In the genomic region with DNA sequence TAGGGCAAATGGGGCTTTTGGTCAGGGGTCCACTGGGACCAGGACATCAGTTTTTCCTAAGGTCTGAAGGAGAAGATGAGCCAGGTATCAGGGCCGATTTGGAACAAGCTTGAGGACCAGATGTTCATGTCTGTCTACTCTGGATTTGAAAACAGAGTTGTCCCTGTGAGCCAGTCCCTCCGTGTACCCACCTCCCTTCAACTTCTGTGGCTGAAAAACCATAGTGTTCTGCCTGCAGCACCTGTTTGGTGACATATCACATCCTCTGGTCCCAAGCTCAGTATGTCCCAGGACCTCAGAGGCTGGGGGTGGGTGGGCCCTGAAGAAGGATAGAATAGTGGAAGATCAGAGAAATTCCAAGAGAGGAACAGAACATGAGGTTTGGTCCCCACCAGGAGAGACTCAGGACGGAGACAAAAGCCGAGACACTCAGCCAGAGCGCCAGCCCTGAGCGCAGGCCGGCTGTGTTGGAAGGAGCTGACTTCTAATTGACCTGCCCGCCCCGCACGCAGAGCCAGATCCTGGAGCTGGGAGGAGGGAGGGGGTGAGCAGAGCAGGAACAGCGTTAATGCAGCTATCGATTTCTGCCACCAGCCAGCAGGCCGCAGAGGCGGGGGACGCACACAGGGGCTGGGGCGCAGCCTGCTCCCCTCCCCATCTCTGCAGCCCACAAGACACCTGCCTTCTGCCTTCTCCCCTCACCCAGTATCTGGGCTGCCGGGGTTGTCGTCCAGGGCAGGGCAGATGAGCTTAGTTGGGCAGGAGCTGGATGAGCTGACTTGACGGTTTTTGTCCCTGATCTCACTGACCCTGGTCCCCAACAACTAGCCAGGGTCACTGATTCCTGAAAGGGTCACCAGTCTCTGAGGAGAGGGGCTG, we compare ENCODE assay signal across 9 cellular contexts. TPM values are rescaled to one million over a fixed set of nuclear protein-coding genes. Genes with fewer than 3 reads are reported as not detected.
DNase-seq lines count a peak whose midpoint lies in the region; ATAC-seq and TF ChIP-seq lines count a peak whose summit lies in the region.
"Had no signal": no experiment of that assay in that cellular context is flagged by ENCODE, and none has a peak within 500 bp of the region (broad histone marks: within the 10 kb centered on the region; RNA-seq: fewer than 3 reads in every experiment).

No MANE protein-coding gene starts in this region.

- POLR2A ChIA-PET in CD8-positive, alpha-beta memory T cell (lab: Charles Lee), result interaction anchor here (0.6 kb wide), 1 partner anchor 44 kb away, joined by 3 read pairs; no protein-coding TSS in a partner anchor
- POLR2A ChIA-PET in OCI-LY7 (lab: Charles Lee), result interaction anchor here (0.6 to 1.1 kb wide), 3 partner anchors 11 to 336 kb away, joined by 3 read pairs; a partner anchor contains a TSS

- peak; percentile 65 to 66 for ATAC-seq in left cardiac atrium

- H3K36me3 Mint-ChIP-seq in CD8-positive, alpha-beta memory T cell, result peaks cover 0 to 9% (median 2%) of the 10 kb centered on the region in 3 donors

- no peaks in the 10 kb centered on the region for H3K27me3 Mint-ChIP-seq in CD8-positive, alpha-beta memory T cell

- H3K4me3 Mint-ChIP-seq in CD8-positive, alpha-beta memory T cell, result no peak overlapping the region

- no peak for DNase-seq in CD8-positive, alpha-beta memory T cell
- DNase-seq in OCI-LY7 (ENCODE audit: low spot score) (no peak), left cardiac atrium (no peak), HAP-1 (ENCODE audit: low spot score in 2 of 2) (no peak), NCI-H82 (lab: John Stamatoyannopoulos, UW) (no peak), NCI-H2081 treated with DMSO at 0.1 percent for 48 hours (lab: John Stamatoyannopoulos, UW) (no peak), kidney glomerular epithelial cell (lab: John Stamatoyannopoulos, UW) (no peak)
- DNase-seq: activated gamma-delta T cell treated with Interleukin-2 at 50 U/mL for 16 hours had no signal

- intact Hi-C loops in OCI-LY7 (cut with micrococcal nuclease; ENCODE audit: unreplicated experiment) (no loop called here), left cardiac atrium (cut with DNase I) (no loop called here)

- H3K9ac ChIP-seq in rectal smooth muscle tissue (ENCODE audit: low read length), result no peak overlapping the region

- BruUV-seq in OCI-LY7 (replicated peaks; lab: Mats Ljungman, UMichigan), result no TSS peak

- in situ Hi-C loops in HAP-1 (cut with MboI; ENCODE audit: low sequenced_read_pairs), result no loop called here

- peaks cover 0 to 10% (median 4%) of the 10 kb centered on the region in 3 donors for H3K4me1 Mint-ChIP-seq in CD8-positive, alpha-beta memory T cell

- CTCF ChIA-PET in CD8-positive, alpha-beta memory T cell (lab: Charles Lee), result interaction anchor here (1.0 to 1.7 kb wide), 4 partner anchors 12 to 88 kb away, joined by 3 to 5 read pairs (median 4); no protein-coding TSS in a partner anchor
- CTCF ChIA-PET in OCI-LY7 (lab: Charles Lee; ENCODE audit: unreplicated experiment), result interaction anchor here (0.9 kb wide), 1 partner anchor 29 kb away, joined by 4 read pairs; a partner anchor contains a TSS

- peaks cover 35% of the 10 kb centered on the region for H3K79me2 ChIP-seq in OCI-LY7 (ENCODE audit: insufficient read depth, low read depth, low read length)

- H3K9me3 ChIP-seq in CD8-positive, alpha-beta memory T cell (ENCODE audit: low read length), result no peaks in the 10 kb centered on the region
- H3K9me3 ChIP-seq in OCI-LY7 (ENCODE audit: low read length) (no peaks in the 10 kb centered on the region), HAP-1 (no peaks in the 10 kb centered on the region)

- H3K4me2 ChIP-seq in OCI-LY7 (ENCODE audit: low read length), result no peak overlapping the region

- no peaks in the 10 kb centered on the region for H3K9me3 Mint-ChIP-seq in CD8-positive, alpha-beta memory T cell

- no peaks in the 10 kb centered on the region for H3K9me2 ChIP-seq in OCI-LY7 (ENCODE audit: insufficient read depth, low read length)

- H3K4me3 ChIP-seq in CD8-positive, alpha-beta memory T cell (ENCODE audit: low read length), result no peak overlapping the region
- H3K4me3 ChIP-seq in OCI-LY7 (ENCODE audit: low read depth, low read length, poor library complexity, severe bottlenecking) (no peak overlapping the region), rectal smooth muscle tissue (ENCODE audit: low read length) (no peak overlapping the region), HAP-1 (no peak overlapping the region)

- no peak for TF ChIP-seq CTCF in OCI-LY7 (conservative IDR thresholded peaks at IDR 0.05; ENCODE audit: low read length)

- no peaks in the 10 kb centered on the region for H3K36me3 ChIP-seq in CD8-positive, alpha-beta memory T cell (ENCODE audit: insufficient read depth, low read length)
- H3K36me3 ChIP-seq in OCI-LY7 (ENCODE audit: insufficient read depth, low read length) (peaks cover 30% of the 10 kb centered on the region), rectal smooth muscle tissue (ENCODE audit: control insufficient read depth, insufficient read depth, low read length) (no peaks in the 10 kb centered on the region), HAP-1 (replicated peaks) (no peaks in the 10 kb centered on the region)

- H2AFZ ChIP-seq in OCI-LY7 (ENCODE audit: low read length), result no peak overlapping the region

- H3K27me3 ChIP-seq in CD8-positive, alpha-beta memory T cell (ENCODE audit: insufficient read depth, low read length, poor library complexity, severe bottlenecking), result no peaks in the 10 kb centered on the region
- H3K27me3 ChIP-seq in rectal smooth muscle tissue (ENCODE audit: control insufficient read depth, insufficient read depth, low read length) (no peaks in the 10 kb centered on the region), HAP-1 (ENCODE audit: low read depth) (no peaks in the 10 kb centered on the region)

- H3K4me1 ChIP-seq in CD8-positive, alpha-beta memory T cell (ENCODE audit: insufficient read depth, low read length), result no peaks in the 10 kb centered on the region
- H3K4me1 ChIP-seq in OCI-LY7 (ENCODE audit: insufficient read depth, low read length, poor library complexity, severe bottlenecking), result peaks cover 30% of the 10 kb centered on the region
- peaks cover 18% of the 10 kb centered on the region for H3K4me1 ChIP-seq in rectal smooth muscle tissue (ENCODE audit: control insufficient read depth, insufficient read depth, low read length)
- H3K4me1 ChIP-seq in HAP-1, result no peaks in the 10 kb centered on the region

- H3K27ac ChIP-seq in CD8-positive, alpha-beta memory T cell (ENCODE audit: low read depth, low read length), result no peak overlapping the region
- H3K27ac ChIP-seq in OCI-LY7 (ENCODE audit: low read depth, low read length, poor library complexity, severe bottlenecking) (peak overlapping the region; percentile 1), rectal smooth muscle tissue (ENCODE audit: low read depth, low read length) (peak overlapping the region; percentile 62)

- H4K20me1 ChIP-seq in OCI-LY7 (ENCODE audit: insufficient read depth, low read length), result no peaks in the 10 kb centered on the region; the same call in 1 of the 2 replicates

- peak overlapping the region in 6 of 8 donors; percentile 20 to 88 (median 54) for H3K27ac Mint-ChIP-seq in CD8-positive, alpha-beta memory T cell

RNA-seq across cellular contexts. Expression of a gene that starts 29.5 kb away (rescaled TPM):
- total RNA-seq in CD8-positive, alpha-beta memory T cell, result 1 to 10 TPM; 2.1 to 3.1 TPM
- polyA plus RNA-seq in CD8-positive, alpha-beta memory T cell, result 67.0 TPM
- 108 and 113 TPM in 2 replicates for total RNA-seq in OCI-LY7 (2014; rRNA removed; shearing (Covaris generic))
- total RNA-seq in OCI-LY7 (2022), result 26.7 and 30.4 TPM in 2 replicates
- total RNA-seq in left cardiac atrium, result 10 to 100 TPM; 33.4 to 44.1 TPM

Comparison
In these comparisons a context has a peak if more than half of its experiments do, and no peak if none do; other contexts are left out.
1. RNA of a gene that starts 29.5 kb away (total RNA-seq): 26.7 to 113 TPM in OCI-LY7 and 33.4 to 44.1 TPM in left cardiac atrium; 2.1 to 3.1 TPM in CD8-positive, alpha-beta memory T cell; every median in the first group is over 4 times any median in the second.